17 cellular contexts compared by ENCODE assay signal in the genomic region with DNA sequence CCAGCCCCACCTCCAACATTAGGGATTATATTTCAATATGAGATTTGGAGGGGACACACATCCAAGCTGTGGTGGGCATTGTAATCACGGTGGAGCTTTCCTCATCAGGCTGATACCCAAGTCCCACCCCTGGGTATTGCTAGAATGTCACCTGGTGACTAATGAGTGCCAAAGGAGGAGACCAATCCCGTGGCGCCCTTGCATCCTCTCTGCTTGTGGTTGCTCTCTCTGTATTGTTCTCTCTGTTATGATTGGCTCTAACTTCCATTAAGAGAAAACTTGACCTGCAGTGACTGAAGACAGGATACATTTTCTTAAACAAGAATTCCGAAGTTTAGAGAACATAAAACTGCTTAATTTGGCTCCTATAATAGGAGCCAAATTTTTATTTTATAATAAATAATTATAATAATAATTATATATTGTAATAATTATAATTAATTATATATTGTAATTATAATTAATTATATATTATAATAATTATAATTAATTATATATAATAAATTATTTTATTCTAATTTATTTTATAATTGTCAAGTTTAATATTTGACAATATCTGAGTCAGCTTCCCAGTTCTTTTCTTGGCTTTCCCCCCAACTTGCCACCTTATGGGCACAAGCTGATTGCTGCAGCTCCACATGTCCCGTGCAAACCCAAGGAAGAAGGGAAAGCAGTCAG.
"Had no signal": no experiment of that assay in that cellular context is flagged by ENCODE, and none has a peak within 500 bp of the region (broad histone marks: within the 10 kb centered on the region; RNA-seq: fewer than 3 reads in every experiment).

No MANE protein-coding gene starts in this region.

- H3K4me2 ChIP-seq: hepatocyte had no signal

- H3K4me3 ChIP-seq: hepatocyte, psoas muscle, right lobe of liver, tibial artery, upper lobe of right lung, vagina had no signal

- H3K79me2 ChIP-seq: hepatocyte had no signal

- ATAC-seq: naive thymus-derived CD4-positive, alpha-beta T cell; psoas muscle; right lobe of liver; stimulated activated memory B cell treated with anti-CD40 and anti-IgM and Interleukin-4, amounts not matched to agents 10 μg/mL and 1 μg/mL and 100 μg/mL, for 72 hours; upper lobe of right lung had no signal

- H2AFZ ChIP-seq: hepatocyte had no signal

- H3K27me3 ChIP-seq: hepatocyte, right lobe of liver, tibial artery, upper lobe of right lung, vagina had no signal

- H3K36me3 ChIP-seq: right lobe of liver, tibial artery, upper lobe of right lung, vagina had no signal

- H3K27ac ChIP-seq: hepatocyte, psoas muscle, right lobe of liver, tibial artery, upper lobe of right lung, vagina had no signal

- H3K9me3 ChIP-seq: psoas muscle, right lobe of liver, upper lobe of right lung, vagina had no signal

- DNase-seq: dermis blood vessel endothelial cell; endodermal cell; foreskin melanocyte; head of caudate nucleus; kidney glomerular epithelial cell; naive thymus-derived CD4-positive, alpha-beta T cell; nephron progenitor cell; psoas muscle; retina; right lobe of liver; stimulated activated CD4-positive, alpha-beta T cell treated with anti-CD3 and anti-CD28 coated beads, Interleukin-4, amount 100 ng/mL, for 1 hour; stimulated activated CD8-positive, alpha-beta memory T cell treated with anti-CD3 and anti-CD28 coated beads, Interleukin-4, amount 100 ng/mL, for 48 hours; tibial artery; upper lobe of right lung had no signal

- H3K4me1 ChIP-seq: psoas muscle, right lobe of liver, tibial artery, upper lobe of right lung, vagina had no signal
